Comparison of ENCODE assay signal across 9 cellular contexts in the genomic region with DNA sequence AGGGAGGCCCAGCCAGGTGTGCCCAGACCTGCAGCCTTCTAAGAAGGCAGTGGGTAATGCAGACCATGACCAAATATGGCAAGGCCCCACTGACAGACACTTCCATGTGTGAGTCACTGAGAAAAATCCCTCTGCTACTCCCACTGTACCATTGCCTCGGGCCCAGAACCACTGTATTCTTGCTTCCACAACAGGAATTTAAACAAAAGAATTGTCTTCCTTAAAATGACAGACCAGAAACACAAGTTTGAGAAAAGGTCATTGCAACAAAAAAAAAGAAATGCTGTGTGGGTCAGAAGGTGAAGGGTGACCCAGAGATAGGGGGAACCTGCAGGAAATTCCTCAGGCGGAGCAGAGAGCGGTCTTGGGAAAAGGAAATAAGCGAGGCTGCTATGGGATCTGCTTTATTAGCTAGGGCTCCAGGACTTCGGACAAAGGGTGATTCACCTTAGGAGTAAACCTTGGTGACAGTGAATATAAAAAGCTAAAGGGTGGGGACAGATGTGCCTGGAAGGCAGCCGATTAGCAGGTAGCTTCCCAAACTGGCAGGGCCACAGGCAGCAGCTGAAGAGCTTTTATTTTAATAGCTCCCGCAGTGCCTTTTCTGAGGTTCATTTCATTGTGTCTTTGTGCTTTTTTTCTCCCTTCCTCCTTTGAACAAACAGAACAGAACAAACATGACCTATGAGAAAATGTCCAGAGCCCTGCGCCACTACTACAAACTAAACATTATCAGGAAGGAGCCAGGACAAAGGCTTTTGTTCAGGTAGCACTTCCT.
DNase-seq lines count a peak whose midpoint lies in the region; ATAC-seq and TF ChIP-seq lines count a peak whose summit lies in the region.
"Had no signal": no experiment of that assay in that cellular context is flagged by ENCODE, and none has a peak within 500 bp of the region (broad histone marks: within the 10 kb centered on the region; RNA-seq: fewer than 3 reads in every experiment).

No MANE protein-coding gene starts in this region.

- ATAC-seq in Right ventricle myocardium inferior (no peak), body of pancreas (peak; percentile 79), left lobe of liver (peak; percentile 85), GM21717 (IDR thresholded peaks at IDR 0.05; ENCODE audit: unreplicated experiment) (no peak), GM21528 (IDR thresholded peaks at IDR 0.05; ENCODE audit: low FRiP score, unreplicated experiment) (no peak)

- no peak for TF ChIP-seq POLR2A in body of pancreas (IDR thresholded peaks at IDR 0.05)

- DNase-seq in cardiac muscle cell (ENCODE audit: low read depth in 1 of 2, low spot score in 1 of 2) (peak; percentile 7 to 72), Right ventricle myocardium inferior (ENCODE audit: missing footprints) (no peak), body of pancreas (peak; percentile 32 to 69 (median 63)), left lobe of liver (ENCODE audit: low spot score) (peak; percentile 52), NOMO-1 treated with DMSO at 0.1 percent for 48 hours (lab: John Stamatoyannopoulos, UW; ENCODE audit: unreplicated experiment) (no peak)
- no peak for DNase-seq in activated T-cell treated with anti-CD3 and anti-CD28 coated beads, Interleukin-2, amount 50 U/mL, for 48 hours
- DNase-seq: activated CD4-positive, alpha-beta T cell treated with anti-CD3 and anti-CD28 coated beads, Interleukin-2, amount 50 U/mL, for 48 hours had no signal

- peak overlapping the region; percentile 28 for H3K27ac ChIP-seq in cardiac muscle cell
- H3K27ac ChIP-seq in body of pancreas = peak overlapping the region; percentile 66 to 86 (median 74)

- 27 to 37% methylated on average over 8 of the region's 8 CpGs for whole genome bisulfite sequencing in body of pancreas, 2 donors

- TF ChIP-seq CTCF in cardiac muscle cell (IDR thresholded peaks at IDR 0.05; ENCODE audit: low read depth, low read length) (no peak), body of pancreas (IDR thresholded peaks at IDR 0.05) (peak in 1 of 7 experiments; percentile 7)

- H3K9me3 ChIP-seq in cardiac muscle cell (ENCODE audit: low read depth) (no peaks in the 10 kb centered on the region), body of pancreas (no peaks in the 10 kb centered on the region)

- intact Hi-C loops in Right ventricle myocardium inferior (cut with DNase I) = loop anchor here (5.0 kb wide), 1 partner anchor 238 kb away; the partner anchor contains the start of gene ETV6
- intact Hi-C loops in body of pancreas (cut with DNase I) = no loop called here

- H3K36me3 ChIP-seq in cardiac muscle cell (peaks cover 8% of the 10 kb centered on the region), body of pancreas (replicated peaks in 1 of 2; ENCODE audit: insufficient read depth in 1 of 2, low read depth in 2 of 2) (peaks cover 0 to 4% of the 10 kb centered on the region in 2 donors)

- no peaks in the 10 kb centered on the region for H3K27me3 ChIP-seq in cardiac muscle cell
- H3K27me3 ChIP-seq in body of pancreas = no peaks in the 10 kb centered on the region

- H3K4me3 ChIP-seq in cardiac muscle cell (no peak overlapping the region), body of pancreas (no peak overlapping the region)

- H3K4me1 ChIP-seq in cardiac muscle cell (ENCODE audit: low read depth) (no peaks in the 10 kb centered on the region), body of pancreas (peaks cover 36% of the 10 kb centered on the region)

Comparison
In these comparisons a context has a peak if more than half of its experiments do, and no peak if none do; other contexts are left out.
1. DNase-seq: peak in cardiac muscle cell (2 of 2), body of pancreas (4 of 4) and left lobe of liver (single experiment); none in Right ventricle myocardium inferior (single experiment), activated T-cell treated with anti-CD3 and anti-CD28 coated beads, Interleukin-2, amount 50 U/mL, for 48 hours (0 of 2) and NOMO-1 treated with DMSO at 0.1 percent for 48 hours (single experiment).
2. ATAC-seq: peak in body of pancreas (single experiment) and left lobe of liver (single experiment); none in Right ventricle myocardium inferior (single experiment), GM21717 (single experiment) and GM21528 (single experiment).